In the genomic region with DNA sequence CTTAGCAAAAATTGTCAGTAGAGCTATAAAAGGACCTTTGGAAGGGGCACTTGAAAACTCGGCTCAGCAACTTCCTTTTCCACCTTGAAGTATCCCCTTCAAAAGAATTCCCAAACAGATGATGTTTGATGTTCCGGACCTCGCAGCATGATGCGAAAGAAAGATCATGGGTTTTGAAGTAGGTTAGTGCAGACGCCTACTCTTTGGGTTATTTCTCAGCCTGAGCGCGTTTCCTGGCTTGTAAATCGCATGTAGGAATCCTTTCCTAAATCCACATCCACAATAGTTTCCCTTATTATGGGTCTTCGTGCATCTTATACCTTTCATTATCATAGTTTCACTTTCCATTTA, we compare ENCODE assay signal across 8 cellular contexts. TPM values are rescaled to one million over a fixed set of nuclear protein-coding genes. Genes with fewer than 3 reads are reported as not detected.
DNase-seq lines count a peak whose midpoint lies in the region; ATAC-seq and TF ChIP-seq lines count a peak whose summit lies in the region.

No MANE protein-coding gene starts in this region.

- peak overlapping the region; percentile 92 for H3K9ac ChIP-seq in GM23248

- H3K27me3 ChIP-seq in GM23248 (replicated peaks; ENCODE audit: insufficient read depth): no peaks in the 10 kb centered on the region

- DNase-seq in GM23248 (no peak), fibroblast of the aortic adventitia (ENCODE audit: low read depth) (no peak), skeletal muscle cell (ENCODE audit: low read depth) (no peak), HCEC 1CT (no peak), NOMO-1 treated with DMSO at 0.1 percent for 48 hours (lab: John Stamatoyannopoulos, UW; ENCODE audit: unreplicated experiment) (no peak), dedifferentiated amniotic fluid mesenchymal stem cell (ENCODE audit: extremely low spot score) (no peak)

- H3K4me3 ChIP-seq in GM23248: peak overlapping the region; percentile 95
- peak overlapping the region; percentile 91 for H3K4me3 ChIP-seq in fibroblast of the aortic adventitia (ENCODE audit: low read depth, low read length)
- peak overlapping the region; percentile 89 for H3K4me3 ChIP-seq in skeletal muscle cell (ENCODE audit: low read depth, low read length)

- H3K9me3 ChIP-seq in GM23248 (ENCODE audit: low read depth): no peaks in the 10 kb centered on the region

- no peak for ATAC-seq in GM18867 (IDR thresholded peaks at IDR 0.05; ENCODE audit: unreplicated experiment)

- no peaks in the 10 kb centered on the region for H3F3A ChIP-seq in GM23248 (ENCODE audit: insufficient read depth)

- peaks cover 42% of the 10 kb centered on the region for H3K79me2 ChIP-seq in GM23248 (ENCODE audit: insufficient read depth)

- peak overlapping the region; percentile 87 for H3K4me2 ChIP-seq in GM23248 (ENCODE audit: unreplicated experiment)

- H3K27ac ChIP-seq in GM23248 (peak overlapping the region; percentile 89), VCaP (peak overlapping the region; percentile 73; the same call in 1 of the 2 replicates)

- H3K9me2 ChIP-seq in GM23248 (ENCODE audit: insufficient read depth): no peaks in the 10 kb centered on the region

- H3K4me1 ChIP-seq in GM23248 (ENCODE audit: insufficient read depth): peaks cover 27% of the 10 kb centered on the region

- in situ Hi-C loops in GM23248 (cut with MboI): no loop called here

- TF ChIP-seq CTCF in VCaP (conservative IDR thresholded peaks at IDR 0.05): no peak
- TF ChIP-seq CTCF in fibroblast of the aortic adventitia (IDR thresholded peaks at IDR 0.05; ENCODE audit: insufficient read depth, low read length): no peak

- no peaks in the 10 kb centered on the region for H3K36me3 ChIP-seq in GM23248 (ENCODE audit: low read depth)

- no peaks in the 10 kb centered on the region for H4K20me1 ChIP-seq in GM23248 (ENCODE audit: insufficient read depth)

- WGBS in GM23248 (ENCODE audit: low coverage in 1 of 2, low lambda C conversion rate in 2 of 2, missing lambda C conversion rate in 2 of 2), 2 experiments: 20 to 22% methylated on average over 9 of the region's 9 CpGs

- H2AFZ ChIP-seq in GM23248: peak overlapping the region; percentile 99

RNA-seq across cellular contexts. Expression of a gene that starts 0.6 kb away (rescaled TPM):
- total RNA-seq in GM23248 (2014; rRNA removed; shearing (Covaris generic)): 54.3 and 62.0 TPM in 2 replicates
- 39.7 and 42.2 TPM in 2 replicates for polyA plus RNA-seq in GM23248 (2016; fragmentation: Nextera tagmentation; extraction: Ambion mirVana)
- 13.7 and 45.4 TPM in 2 replicates for total RNA-seq in fibroblast of the aortic adventitia (ENCODE audit: low replicate concordance)
